13 cellular contexts compared by ENCODE assay signal in genomic region chr3:124276863-124277515, GRCh38.
DNase-seq lines count a peak whose midpoint lies in the region; ATAC-seq and TF ChIP-seq lines count a peak whose summit lies in the region.
"Had no signal": no experiment of that assay in that cellular context is flagged by ENCODE, and none has a peak within 500 bp of the region (broad histone marks: within the 10 kb centered on the region; RNA-seq: fewer than 3 reads in every experiment).

No MANE protein-coding gene starts in this region.

- intact Hi-C loops in sciatic nerve (cut with DNase I) = loop anchor here (10.0 kb wide), 1 partner anchor 192 kb away; no protein-coding TSS in a partner anchor
- intact Hi-C loops in vagina (cut with DNase I) = no loop called here
- intact Hi-C loops in colonic mucosa (cut with DNase I) = no loop called here

- DNase-seq in sciatic nerve (ENCODE audit: low spot score) (no peak), vagina (ENCODE audit: extremely low spot score in 2 of 2) (no peak), HK-2 (ENCODE audit: unreplicated experiment) (no peak), colonic mucosa (no peak)
- DNase-seq: activated CD8-positive, alpha-beta memory T cell treated with anti-CD3 and anti-CD28 coated beads, Interleukin-2, amount 10 ng/mL, durations not matched to agents 7 days and 5 days; kidney glomerular epithelial cell; NCI-H1930; NCI-H526 treated with DMSO at 0.1 percent for 48 hours; PC-9; WERI-Rb-1 had no signal

- H3K9ac ChIP-seq in liver (ENCODE audit: low read depth in 1 of 2, low read length in 2 of 2) (no peak overlapping the region), colonic mucosa (ENCODE audit: low read depth in 2 of 2, low read length in 2 of 2) (no peak overlapping the region)

- H3K36me3 ChIP-seq in liver (ENCODE audit: control insufficient read depth in 4 of 4, insufficient read depth in 3 of 4, low read depth in 1 of 4, low read length in 3 of 4) = no peaks in the 10 kb centered on the region
- H3K36me3 ChIP-seq in vagina = no peaks in the 10 kb centered on the region
- no peaks in the 10 kb centered on the region for H3K36me3 ChIP-seq in colonic mucosa

- ATAC-seq in esophagus mucosa (peak; percentile 68), sciatic nerve (peak; percentile 89), HG03432 (IDR thresholded peaks at IDR 0.05; ENCODE audit: unreplicated experiment) (no peak)
- ATAC-seq: activated CD8-positive, alpha-beta memory T cell treated with anti-CD3 and anti-CD28 coated beads, Interleukin-2, amount 10 ng/mL, durations not matched to agents 7 days and 5 days had no signal

- H3K27ac ChIP-seq in liver (ENCODE audit: low read depth in 1 of 2, low read length in 2 of 2) (peak overlapping the region in 1 of 2 donors; percentile 36), vagina (peak overlapping the region; percentile 38), colonic mucosa (no peak overlapping the region)
- H3K27ac ChIP-seq: PC-9, WERI-Rb-1 had no signal

- H3K9me3 ChIP-seq in liver (ENCODE audit: control insufficient read depth in 4 of 4, low read length in 3 of 4) (no peaks in the 10 kb centered on the region), vagina (no peaks in the 10 kb centered on the region), colonic mucosa (no peaks in the 10 kb centered on the region)

- H3K4me1 ChIP-seq in liver (ENCODE audit: control insufficient read depth in 4 of 4, insufficient read depth in 4 of 4, low read length in 3 of 4) (peaks cover 0 to 2% (median 1%) of the 10 kb centered on the region in 4 donors), vagina (peaks cover 48% of the 10 kb centered on the region), colonic mucosa (peaks cover 18% of the 10 kb centered on the region)

- peak in 1 of 2 donors; percentile 13 for TF ChIP-seq RAD21 in liver (IDR thresholded peaks at IDR 0.05)

- TF ChIP-seq POLR2A in vagina (IDR thresholded peaks at IDR 0.05) = no peak

- H3K27me3 ChIP-seq in liver (ENCODE audit: control insufficient read depth in 4 of 4, insufficient read depth in 4 of 4, low read length in 3 of 4) (no peaks in the 10 kb centered on the region), vagina (no peaks in the 10 kb centered on the region), colonic mucosa (no peaks in the 10 kb centered on the region)

- H3K4me3 ChIP-seq in liver (ENCODE audit: low read depth in 1 of 3, low read length in 3 of 3) (no peak overlapping the region), vagina (no peak overlapping the region), colonic mucosa (no peak overlapping the region)
- H3K4me3 ChIP-seq: PC-9 had no signal

- 83% methylated on average over 13 of the region's 13 CpGs for WGBS in liver

- TF ChIP-seq CTCF in liver (IDR thresholded peaks at IDR 0.05; ENCODE audit: low read depth, low read length, missing input control) (no peak), vagina (IDR thresholded peaks at IDR 0.05) (no peak), colonic mucosa (IDR thresholded peaks at IDR 0.05) (no peak)

TF ChIP-seq in liver, 16 proteins besides CTCF, POLR2A, EP300 and RAD21:
- no peak for TF ChIP-seq GABPA (IDR thresholded peaks at IDR 0.05 in 1 of 2, conservative IDR thresholded peaks at IDR 0.05 in 1 of 2)
- TF ChIP-seq SP1 (IDR thresholded peaks at IDR 0.05) = peak; percentile 76
- TF ChIP-seq TAF1 (conservative IDR thresholded peaks at IDR 0.05) = no peak
- no peak for TF ChIP-seq ZBTB33 (IDR thresholded peaks at IDR 0.05)
- no peak for TF ChIP-seq HNF4G (IDR thresholded peaks at IDR 0.05)
- no peak for TF ChIP-seq FOXA2 (IDR thresholded peaks at IDR 0.05)
- TF ChIP-seq MAX (IDR thresholded peaks at IDR 0.05) = no peak
- TF ChIP-seq HNF4A (conservative IDR thresholded peaks at IDR 0.05) = no peak
- peak; percentile 98 for TF ChIP-seq NR2F2 (IDR thresholded peaks at IDR 0.05)
- no peak for TF ChIP-seq EGR1 (IDR thresholded peaks at IDR 0.05; ENCODE audit: low read depth in 2 of 2)
- TF ChIP-seq YY1 (IDR thresholded peaks at IDR 0.05) = no peak
- no peak for TF ChIP-seq FOXA1 (IDR thresholded peaks at IDR 0.05)
- peak in 1 of 2 donors; percentile 52 for TF ChIP-seq RXRA (IDR thresholded peaks at IDR 0.05)
- TF ChIP-seq REST (IDR thresholded peaks at IDR 0.05) = no peak
- TF ChIP-seq JUND (IDR thresholded peaks at IDR 0.05) = no peak
- TF ChIP-seq ATF3 (IDR thresholded peaks at IDR 0.05) = no peak
